ENCODE assay signal across 8 cellular contexts in genomic region chr6:29647927-29648642, GRCh38. TPM values are rescaled to one million over a fixed set of nuclear protein-coding genes. Genes with fewer than 3 reads are reported as not detected.
DNase-seq lines count a peak whose midpoint lies in the region; ATAC-seq, FAIRE-seq and TF ChIP-seq lines count a peak whose summit lies in the region.

No MANE protein-coding gene starts in this region.

- no peak for TF ChIP-seq POLR2A in suprapubic skin (IDR thresholded peaks at IDR 0.05)

- no peak overlapping the region for H3K4me3 ChIP-seq in kidney (ENCODE audit: low read length in 2 of 2)
- no peak overlapping the region for H3K4me3 ChIP-seq in suprapubic skin

- peak; percentile 59 for TF ChIP-seq CTCF in D721Med (IDR thresholded peaks at IDR 0.05; ENCODE audit: insufficient read depth, missing control alignments)
- TF ChIP-seq CTCF in kidney (IDR thresholded peaks at IDR 0.05; ENCODE audit: borderline replicate concordance, extremely low read depth, insufficient read depth), result peak; percentile 40
- peak in 1 of 2 donors; percentile 43 for TF ChIP-seq CTCF in suprapubic skin (IDR thresholded peaks at IDR 0.05)

- intact Hi-C loops in kidney (cut with DNase I), result no loop called here

- no peak for FAIRE-seq in D721Med (lab: Jason Lieb, UNC)
- no peak for FAIRE-seq in kidney (lab: Jason Lieb, UNC)

- H3K4me1 ChIP-seq in kidney (ENCODE audit: control insufficient read depth in 1 of 2, insufficient read depth in 1 of 2, low read depth in 1 of 2, low read length in 2 of 2), result peaks cover 4 to 9% of the 10 kb centered on the region in 2 donors
- peaks cover 14% of the 10 kb centered on the region for H3K4me1 ChIP-seq in suprapubic skin

- H3K36me3 ChIP-seq in kidney (ENCODE audit: control insufficient read depth in 1 of 2, insufficient read depth in 2 of 2, low read length in 2 of 2) (no peaks in the 10 kb centered on the region), suprapubic skin (no peaks in the 10 kb centered on the region)

- no peaks in the 10 kb centered on the region for H3K27me3 ChIP-seq in suprapubic skin

- H3K27ac ChIP-seq in kidney (ENCODE audit: low read depth in 2 of 2, low read length in 2 of 2) (no peak overlapping the region), suprapubic skin (no peak overlapping the region)

- ATAC-seq in HG03196 (IDR thresholded peaks at IDR 0.05; ENCODE audit: unreplicated experiment) (no peak), HG03108 (IDR thresholded peaks at IDR 0.05; ENCODE audit: unreplicated experiment) (no peak)

- H3K9me3 ChIP-seq in kidney (ENCODE audit: control insufficient read depth in 1 of 2, low read length in 2 of 2) (no peaks in the 10 kb centered on the region), suprapubic skin (no peaks in the 10 kb centered on the region)

- TF ChIP-seq EP300 in suprapubic skin (IDR thresholded peaks at IDR 0.05), result no peak

- no peak for DNase-seq in D721Med (ENCODE audit: insufficient read length, low spot score)
- DNase-seq in HT-29 (ENCODE audit: low spot score), result peak; percentile 34
- peak; percentile 22 to 57 for DNase-seq in SW 1271 (lab: John Stamatoyannopoulos, UW)
- DNase-seq in kidney, result no peak
- DNase-seq in putamen (ENCODE audit: low spot score), result no peak
- DNase-seq in suprapubic skin (ENCODE audit: low spot score in 2 of 2), result no peak

- WGBS in suprapubic skin, result 91% methylated on average over 23 of the region's 23 CpGs

- no peak overlapping the region for H3K9ac ChIP-seq in kidney (ENCODE audit: low read length in 2 of 2)

RNA-seq across cellular contexts. Expression of gene MOG, which starts 8.8 kb away (rescaled TPM):
- total RNA-seq in HT-29 (2014; rRNA removed; shearing (Covaris generic)), result not detected in 2 replicates
- total RNA-seq in kidney (not detected), suprapubic skin (not detected)
- polyA plus RNA-seq in kidney (ENCODE audit: insufficient read depth, low read depth, low replicate concordance), result not detected

RNA-seq across cellular contexts. Expression of gene GABBR1, which starts 15.1 kb away (rescaled TPM):
- total RNA-seq in HT-29 (2014; rRNA removed; shearing (Covaris generic)), result 0.10 TPM in 1 of 2 replicates, not detected in the other
- total RNA-seq in kidney (46.7 TPM), suprapubic skin (10 to 100 TPM; 16.4 to 78.1 (median 31.1) TPM)
- 12.7 TPM for polyA plus RNA-seq in kidney (ENCODE audit: insufficient read depth, low read depth, low replicate concordance)

RNA-seq across cellular contexts. Expression of gene ZFP57, which starts 32.9 kb away (rescaled TPM):
- 0.13 TPM in 1 of 2 replicates, not detected in the other for total RNA-seq in HT-29 (2014; rRNA removed; shearing (Covaris generic))
- total RNA-seq in kidney (1.1 TPM), suprapubic skin (under 1 TPM in 1 of 4 donors, not detected in 3; 0.76 TPM)
- polyA plus RNA-seq in kidney (ENCODE audit: insufficient read depth, low read depth, low replicate concordance), result not detected

Comparison
In these comparisons a context has a peak if more than half of its experiments do, and no peak if none do; other contexts are left out.
1. DNase-seq: peak in HT-29 (single experiment) and SW 1271 (2 of 2); none in D721Med (single experiment), kidney (single experiment), putamen (single experiment) and suprapubic skin (0 of 2).
2. RNA of gene GABBR1, which starts 15.1 kb away (total RNA-seq): 46.7 TPM in kidney (single experiment) and 16.4 to 78.1 TPM in suprapubic skin; 0.10 TPM in HT-29; every median in the first group is over 10 times any median in the second.